In the genomic region with DNA sequence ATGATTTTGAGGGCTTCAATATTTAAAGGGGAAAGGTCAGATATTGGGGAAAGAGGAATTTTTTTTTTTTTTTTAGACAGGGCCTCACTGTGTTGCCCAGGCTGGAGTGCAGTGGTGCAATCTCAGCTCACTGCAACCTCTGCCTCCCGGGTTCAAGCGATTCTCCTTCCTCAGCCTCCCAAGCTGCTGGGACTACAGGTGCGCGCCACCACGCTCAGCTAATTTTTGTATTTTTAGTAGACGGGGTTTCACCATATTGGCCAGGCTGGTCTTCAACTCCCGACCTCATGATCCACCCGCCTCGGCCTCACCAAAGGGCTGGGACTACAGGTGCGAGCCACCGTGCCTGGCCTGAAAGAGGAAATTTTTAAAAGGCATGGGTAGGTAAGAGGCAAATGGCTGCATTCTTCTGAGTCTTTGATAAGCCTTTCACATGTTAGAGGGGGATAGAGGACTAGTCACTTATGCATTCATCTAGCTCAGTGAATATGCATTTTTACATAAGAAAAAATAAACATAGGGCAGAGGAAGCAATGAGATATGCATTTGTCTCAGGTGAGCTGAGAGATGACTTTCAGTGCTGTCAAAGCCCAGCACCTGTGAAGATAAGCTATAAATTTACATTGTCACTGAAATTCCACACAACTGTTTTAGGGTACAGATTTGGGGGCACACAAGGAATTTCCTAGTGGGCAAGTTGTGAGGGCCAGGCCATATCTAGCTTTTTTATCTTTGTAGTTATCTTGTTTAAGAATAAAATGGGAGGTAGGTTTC, we compare ENCODE assay signal across 8 cellular contexts. TPM values are rescaled to one million over a fixed set of nuclear protein-coding genes. Genes with fewer than 3 reads are reported as not detected.
DNase-seq lines count a peak whose midpoint lies in the region; ATAC-seq, FAIRE-seq and TF ChIP-seq lines count a peak whose summit lies in the region.

No MANE protein-coding gene starts in this region.

- CTCF ChIA-PET in endothelial cell of umbilical vein (lab: Charles Lee) = interaction anchor here (0.7 to 2.8 kb wide), 8 partner anchors 10 to 83 kb away, joined by 3 to 12 read pairs (median 4); no protein-coding TSS in a partner anchor

- FAIRE-seq in endothelial cell of umbilical vein (lab: Jason Lieb, UNC) = no peak

- H3K9ac ChIP-seq in OCI-LY1 (ENCODE audit: low read length) (peak overlapping the region; percentile 82), endothelial cell of umbilical vein (replicated peaks; ENCODE audit: extremely low read depth, insufficient read depth, low read length) (peak overlapping the region; percentile 99), neural progenitor cell (peak overlapping the region; percentile 99)

- intact Hi-C loops in CD14-positive monocyte (cut with micrococcal nuclease) (loop anchor here (2.0 to 10.0 kb wide), 3 partner anchors 55 to 71 kb away; partner anchors contain the start of genes COG4 (in 1 of the 2) and SF3B3 (in 1 of the 2)), endothelial cell of umbilical vein (cut with micrococcal nuclease) (no loop called here)

- H3K27ac Mint-ChIP-seq in CD14-positive monocyte = peak overlapping the region in 1 of 7 donors; percentile 92
- H3K27ac Mint-ChIP-seq in neural progenitor cell = peak overlapping the region; percentile 97

- TF ChIP-seq CTCF in CD14-positive monocyte (IDR thresholded peaks at IDR 0.05) (no peak), OCI-LY1 (IDR thresholded peaks at IDR 0.05; ENCODE audit: low read length) (no peak), endothelial cell of umbilical vein (IDR thresholded peaks at IDR 0.05; ENCODE audit: extremely low read depth in 1 of 2, insufficient read depth in 1 of 2, low read depth in 1 of 2, low read length in 2 of 2) (no peak), neural progenitor cell (IDR thresholded peaks at IDR 0.05) (no peak)

- H3K9me3 ChIP-seq in OCI-LY1 (ENCODE audit: low read length) (no peaks in the 10 kb centered on the region), endothelial cell of umbilical vein (replicated peaks; ENCODE audit: control insufficient read depth, insufficient read depth, low read length) (no peaks in the 10 kb centered on the region), neural progenitor cell (ENCODE audit: low read depth) (no peaks in the 10 kb centered on the region)

- peak overlapping the region; percentile 80 to 90 for H3K4me3 Mint-ChIP-seq in CD14-positive monocyte
- H3K4me3 Mint-ChIP-seq in neural progenitor cell = peak overlapping the region; percentile 94

- ATAC-seq in GM19328 (IDR thresholded peaks at IDR 0.05; ENCODE audit: unreplicated experiment) = no peak
- ATAC-seq in HG02571 (IDR thresholded peaks at IDR 0.05; ENCODE audit: unreplicated experiment) = no peak

- H3K9me2 ChIP-seq in OCI-LY1 (ENCODE audit: low read depth, low read length) = no peaks in the 10 kb centered on the region

- DNase-seq in CD14-positive monocyte (ENCODE audit: low spot score) (no peak), endothelial cell of umbilical vein (ENCODE audit: low read depth, low spot score) (no peak), neural progenitor cell (ENCODE audit: low spot score) (no peak), NCI-H748 treated with DMSO at 0.1 percent for 48 hours (lab: John Stamatoyannopoulos, UW) (no peak)
- no peak for DNase-seq in effector CD4-positive, alpha-beta T cell

- H3K9me3 Mint-ChIP-seq in CD14-positive monocyte = no peaks in the 10 kb centered on the region
- no peaks in the 10 kb centered on the region for H3K9me3 Mint-ChIP-seq in neural progenitor cell

- peak overlapping the region; percentile 79 for H3K4me3 ChIP-seq in OCI-LY1 (ENCODE audit: low read depth, low read length, poor library complexity, severe bottlenecking)
- H3K4me3 ChIP-seq in endothelial cell of umbilical vein (replicated peaks in 1 of 3; ENCODE audit: insufficient read depth in 1 of 3, low read depth in 1 of 3, low read length in 3 of 3) = peak overlapping the region; percentile 72 to 95 (median 89)
- H3K4me3 ChIP-seq in neural progenitor cell = peak overlapping the region; percentile 74

- H3K27ac ChIP-seq in OCI-LY1 (ENCODE audit: low read depth, low read length, poor library complexity, severe bottlenecking) (no peak overlapping the region), endothelial cell of umbilical vein (ENCODE audit: insufficient read depth, low read depth, low read length) (no peak overlapping the region), neural progenitor cell (no peak overlapping the region)

- H2AFZ ChIP-seq in OCI-LY1 (ENCODE audit: low read length) (peak overlapping the region; percentile 81; the same call in 1 of the 2 replicates), endothelial cell of umbilical vein (ENCODE audit: low read depth, low read length) (peak overlapping the region; percentile 96), neural progenitor cell (replicated peaks) (peak overlapping the region; percentile 97)

- H3F3A ChIP-seq in OCI-LY1 (ENCODE audit: insufficient read depth, low read length) (peaks cover 3% of the 10 kb centered on the region; the same call in 1 of the 2 replicates), neural progenitor cell (ENCODE audit: low read depth) (peaks cover 11% of the 10 kb centered on the region)

- H3K4me2 ChIP-seq in OCI-LY1 (ENCODE audit: low read length) = peak overlapping the region; percentile 83
- H3K4me2 ChIP-seq in endothelial cell of umbilical vein (ENCODE audit: insufficient read depth, low read length) = peak overlapping the region; percentile 98
- peak overlapping the region; percentile 90 for H3K4me2 ChIP-seq in neural progenitor cell

- no peaks in the 10 kb centered on the region for H3K27me3 ChIP-seq in OCI-LY1 (ENCODE audit: insufficient read depth, low read length)
- no peaks in the 10 kb centered on the region for H3K27me3 ChIP-seq in endothelial cell of umbilical vein (ENCODE audit: control insufficient read depth in 2 of 2, insufficient read depth in 2 of 2, low read length in 2 of 2)
- no peaks in the 10 kb centered on the region for H3K27me3 ChIP-seq in neural progenitor cell

- H4K20me1 ChIP-seq in OCI-LY1 (ENCODE audit: insufficient read depth, low read length) (no peaks in the 10 kb centered on the region), endothelial cell of umbilical vein (replicated peaks; ENCODE audit: control insufficient read depth, extremely low read depth, insufficient read depth, low read length) (no peaks in the 10 kb centered on the region), neural progenitor cell (ENCODE audit: low read depth) (no peaks in the 10 kb centered on the region)

- BruUV-seq in endothelial cell of umbilical vein (replicated peaks; lab: Mats Ljungman, UMichigan) = no TSS peak

- POLR2A ChIA-PET in endothelial cell of umbilical vein (lab: Charles Lee) = interaction anchor here (0.6 to 0.7 kb wide), 2 partner anchors 43 to 242 kb away, joined by 3 to 6 read pairs; no protein-coding TSS in a partner anchor

- H3K36me3 ChIP-seq in OCI-LY1 (ENCODE audit: insufficient read depth, low read length) = no peaks in the 10 kb centered on the region
- no peaks in the 10 kb centered on the region for H3K36me3 ChIP-seq in endothelial cell of umbilical vein (ENCODE audit: control insufficient read depth in 2 of 2, extremely low read depth in 1 of 2, insufficient read depth in 2 of 2, low read length in 2 of 2)
- no peaks in the 10 kb centered on the region for H3K36me3 ChIP-seq in neural progenitor cell

- no peaks in the 10 kb centered on the region for H3K9me1 ChIP-seq in endothelial cell of umbilical vein (replicated peaks; ENCODE audit: control insufficient read depth, extremely low read depth, insufficient read depth, low read length)

- H3K27me3 Mint-ChIP-seq in CD14-positive monocyte (ENCODE audit: low read depth in 3 of 3) = peaks cover 12 to 28% (median 13%) of the 10 kb centered on the region in 3 donors
- H3K27me3 Mint-ChIP-seq in neural progenitor cell (ENCODE audit: insufficient read depth, low read depth) = peaks cover 5% of the 10 kb centered on the region

- H3K4me1 Mint-ChIP-seq in CD14-positive monocyte (peaks cover 24% of the 10 kb centered on the region), neural progenitor cell (peaks cover 14% of the 10 kb centered on the region)

- H3K36me3 Mint-ChIP-seq in CD14-positive monocyte (no peaks in the 10 kb centered on the region), neural progenitor cell (no peaks in the 10 kb centered on the region)

- dilution Hi-C loops in endothelial cell of umbilical vein (cut with MboI; ENCODE audit: extremely low pct_ligation_motif_present, low sequenced_read_pairs) = no loop called here

- peaks cover 19% of the 10 kb centered on the region for H3K4me1 ChIP-seq in OCI-LY1 (ENCODE audit: insufficient read depth, low read length, severe bottlenecking)
- H3K4me1 ChIP-seq in endothelial cell of umbilical vein (ENCODE audit: control insufficient read depth, extremely low read depth, insufficient read depth, low read length) = peaks cover 6% of the 10 kb centered on the region
- H3K4me1 ChIP-seq in neural progenitor cell = peaks cover 7% of the 10 kb centered on the region

- H3K79me2 ChIP-seq in OCI-LY1 (ENCODE audit: insufficient read depth, low read length) (no peaks in the 10 kb centered on the region), endothelial cell of umbilical vein (ENCODE audit: control insufficient read depth, insufficient read depth, low read length) (no peaks in the 10 kb centered on the region), neural progenitor cell (ENCODE audit: low read depth) (peaks cover 7% of the 10 kb centered on the region)

- no peak for TF ChIP-seq POLR2A in endothelial cell of umbilical vein (IDR thresholded peaks at IDR 0.05; ENCODE audit: low read depth, low read length)

RNA-seq across cellular contexts. Expression of gene FCSK, which starts 1.1 kb away (rescaled TPM):
- 1 to 10 TPM; 4.2 to 6.4 TPM for polyA plus RNA-seq in CD14-positive monocyte
- total RNA-seq in endothelial cell of umbilical vein = 13.2 and 18.0 TPM in 2 replicates
- polyA plus RNA-seq in endothelial cell of umbilical vein = 11.4 and 12.4 TPM in 2 replicates
- 7.2 and 8.3 TPM in 2 replicates for polyA plus RNA-seq in endothelial cell of umbilical vein (2011; cell fraction: cytosol; rRNA removed)
- polyA plus RNA-seq in endothelial cell of umbilical vein (2011; cell fraction: nucleus; rRNA removed) = 51.5 and 69.1 TPM in 2 replicates
- 5.8 and 11.4 TPM in 2 replicates for polyA plus RNA-seq in endothelial cell of umbilical vein (2012)
- 13.6 and 14.1 TPM in 2 replicates for polyA minus RNA-seq in endothelial cell of umbilical vein
- polyA minus RNA-seq in endothelial cell of umbilical vein (2011; cell fraction: cytosol; rRNA and poly(A)+ RNA removed) = 8.9 TPM
- 16.7 and 17.1 TPM in 2 replicates for polyA minus RNA-seq in endothelial cell of umbilical vein (2011; cell fraction: nucleus; rRNA and poly(A)+ RNA removed)
- 11.0 and 12.0 TPM in 2 replicates for total RNA-seq in neural progenitor cell (ENCODE audit: low replicate concordance)

RNA-seq across cellular contexts. Expression of gene ST3GAL2, which starts 14.4 kb away (rescaled TPM):
- 10 to 100 TPM; 13.5 to 20.0 TPM for polyA plus RNA-seq in CD14-positive monocyte
- total RNA-seq in endothelial cell of umbilical vein = 50.2 and 50.4 TPM in 2 replicates
- 23.0 and 33.3 TPM in 2 replicates for polyA plus RNA-seq in endothelial cell of umbilical vein
- polyA plus RNA-seq in endothelial cell of umbilical vein (2011; cell fraction: cytosol; rRNA removed) = 25.7 and 28.4 TPM in 2 replicates
- polyA plus RNA-seq in endothelial cell of umbilical vein (2011; cell fraction: nucleus; rRNA removed) = 23.1 and 27.7 TPM in 2 replicates
- 22.1 and 34.0 TPM in 2 replicates for polyA plus RNA-seq in endothelial cell of umbilical vein (2012)
- 72.3 and 84.6 TPM in 2 replicates for polyA minus RNA-seq in endothelial cell of umbilical vein
- 19.8 TPM for polyA minus RNA-seq in endothelial cell of umbilical vein (2011; cell fraction: cytosol; rRNA and poly(A)+ RNA removed)
- polyA minus RNA-seq in endothelial cell of umbilical vein (2011; cell fraction: nucleus; rRNA and poly(A)+ RNA removed) = 29.8 and 45.1 TPM in 2 replicates
- total RNA-seq in neural progenitor cell (ENCODE audit: low replicate concordance) = 11.6 and 34.5 TPM in 2 replicates
